9 cellular contexts compared by ENCODE assay signal in the genomic region with DNA sequence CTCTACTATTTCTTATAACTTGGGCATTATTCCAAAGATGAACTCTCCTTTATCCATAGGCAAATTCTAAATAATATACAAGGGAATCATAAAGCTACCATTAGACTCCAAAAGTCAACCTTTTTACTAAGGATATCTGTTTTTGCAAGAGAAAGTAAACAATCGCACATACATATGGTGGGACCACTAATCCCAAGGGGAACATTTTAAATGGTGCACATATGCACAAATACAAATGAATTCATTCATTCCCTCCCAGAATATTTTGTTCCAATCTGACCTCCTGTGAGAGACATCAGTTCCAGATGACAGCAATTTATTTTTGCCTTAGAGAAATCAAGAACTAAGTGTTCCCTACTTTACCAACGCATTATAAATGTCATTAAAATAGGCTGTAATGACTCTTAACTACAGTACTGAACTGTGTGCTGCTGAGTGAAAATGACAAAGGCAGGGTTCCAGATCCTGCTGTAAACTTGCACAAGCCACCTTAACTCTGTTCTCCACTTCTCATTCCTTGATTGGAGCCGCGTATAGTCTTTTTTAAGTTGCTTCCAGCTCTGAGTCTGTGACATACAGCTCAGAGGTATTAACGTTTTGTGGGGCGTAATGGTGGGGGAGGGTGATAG. TPM values are rescaled to one million over a fixed set of nuclear protein-coding genes. Genes with fewer than 3 reads are reported as not detected.
DNase-seq lines count a peak whose midpoint lies in the region; ATAC-seq lines count a peak whose summit lies in the region.
"Had no signal": no experiment of that assay in that cellular context is flagged by ENCODE, and none has a peak within 500 bp of the region (broad histone marks: within the 10 kb centered on the region; RNA-seq: fewer than 3 reads in every experiment).

No MANE protein-coding gene starts in this region.

- H3K4me3 Mint-ChIP-seq in activated CD4-positive, alpha-beta T cell treated with anti-CD3 and anti-CD28 coated beads, Interleukin-2, amount 10 ng/mL, durations not matched to agents 24 days and 14 days, result peak overlapping the region; percentile 95
- H3K4me3 Mint-ChIP-seq in activated naive CD8-positive, alpha-beta T cell, result peak overlapping the region; percentile 99

- no peak for DNase-seq in activated CD4-positive, alpha-beta T cell treated with anti-CD3 and anti-CD28 coated beads, Interleukin-2, amount 10 ng/mL, durations not matched to agents 24 days and 14 days
- DNase-seq in activated CD4-positive, alpha-beta T cell treated with anti-CD3 and anti-CD28 coated beads, Interleukin-2, amount 50 U/mL, for 4 hours, result no peak
- DNase-seq in GM19240 (ENCODE audit: insufficient read length, low spot score), result no peak
- DNase-seq: NCI-H2029 treated with DMSO at 0.1 percent for 48 hours had no signal

- H3K4me3 ChIP-seq in iPS-18a (ENCODE audit: low read length) (peak overlapping the region; percentile 96), thymus (ENCODE audit: low read length) (peak overlapping the region; percentile 100)

- H3K9me3 ChIP-seq in iPS-18a (ENCODE audit: control insufficient read depth, low read depth, low read length), result no peaks in the 10 kb centered on the region
- no peaks in the 10 kb centered on the region for H3K9me3 ChIP-seq in thymus (ENCODE audit: control insufficient read depth)

- peak overlapping the region; percentile 100 for H3K9ac ChIP-seq in iPS-18a (ENCODE audit: low read length)

- no peaks in the 10 kb centered on the region for H3K9me3 Mint-ChIP-seq in activated CD4-positive, alpha-beta T cell treated with anti-CD3 and anti-CD28 coated beads, Interleukin-2, amount 10 ng/mL, durations not matched to agents 24 days and 14 days
- H3K9me3 Mint-ChIP-seq in activated naive CD8-positive, alpha-beta T cell (ENCODE audit: low read depth), result no peaks in the 10 kb centered on the region

- peak overlapping the region; percentile 97 for H3K27ac Mint-ChIP-seq in activated CD4-positive, alpha-beta T cell treated with anti-CD3 and anti-CD28 coated beads, Interleukin-2, amount 10 ng/mL, durations not matched to agents 24 days and 14 days
- H3K27ac Mint-ChIP-seq in activated naive CD8-positive, alpha-beta T cell, result peak overlapping the region; percentile 99

- H3K36me3 ChIP-seq in iPS-18a (ENCODE audit: control insufficient read depth, low read depth, low read length), result peaks cover 25% of the 10 kb centered on the region
- no peaks in the 10 kb centered on the region for H3K36me3 ChIP-seq in thymus (ENCODE audit: control insufficient read depth, insufficient read depth)

- H3K36me3 Mint-ChIP-seq in activated CD4-positive, alpha-beta T cell treated with anti-CD3 and anti-CD28 coated beads, Interleukin-2, amount 10 ng/mL, durations not matched to agents 24 days and 14 days (ENCODE audit: low read depth), result peaks cover 51% of the 10 kb centered on the region
- H3K36me3 Mint-ChIP-seq in activated naive CD8-positive, alpha-beta T cell, result peaks cover 15% of the 10 kb centered on the region

- ATAC-seq in GM19455 (IDR thresholded peaks at IDR 0.05; ENCODE audit: unreplicated experiment) (no peak), HG03457 (IDR thresholded peaks at IDR 0.05; ENCODE audit: unreplicated experiment) (no peak)

- 27% methylated on average over 6 of the region's 6 CpGs for WGBS in thymus

- intact Hi-C loops in activated CD4-positive, alpha-beta T cell treated with anti-CD3 and anti-CD28 coated beads, Interleukin-2, amount 10 ng/mL, durations not matched to agents 24 days and 14 days (cut with micrococcal nuclease), result loop anchor here (5.0 kb wide), 4 partner anchors 35 to 795 kb away; a partner anchor contains a TSS

- H3K27me3 ChIP-seq in iPS-18a (ENCODE audit: control insufficient read depth, insufficient read depth, low read length) (no peaks in the 10 kb centered on the region), thymus (ENCODE audit: control insufficient read depth, insufficient read depth) (no peaks in the 10 kb centered on the region)

- peaks cover 47% of the 10 kb centered on the region for H3K4me1 Mint-ChIP-seq in activated CD4-positive, alpha-beta T cell treated with anti-CD3 and anti-CD28 coated beads, Interleukin-2, amount 10 ng/mL, durations not matched to agents 24 days and 14 days
- H3K4me1 Mint-ChIP-seq in activated naive CD8-positive, alpha-beta T cell (ENCODE audit: low read depth), result peaks cover 55% of the 10 kb centered on the region

- no peaks in the 10 kb centered on the region for H3K27me3 Mint-ChIP-seq in activated CD4-positive, alpha-beta T cell treated with anti-CD3 and anti-CD28 coated beads, Interleukin-2, amount 10 ng/mL, durations not matched to agents 24 days and 14 days
- no peaks in the 10 kb centered on the region for H3K27me3 Mint-ChIP-seq in activated naive CD8-positive, alpha-beta T cell

- H3K27ac ChIP-seq in iPS-18a (ENCODE audit: low read length) (no peak overlapping the region), thymus (ENCODE audit: low read depth) (no peak overlapping the region)

- H3K4me1 ChIP-seq in iPS-18a (ENCODE audit: control insufficient read depth, low read depth, low read length), result peaks cover 15% of the 10 kb centered on the region
- H3K4me1 ChIP-seq in thymus (ENCODE audit: control insufficient read depth, insufficient read depth, low read length), result peaks cover 5% of the 10 kb centered on the region

RNA-seq across cellular contexts. Expression of a gene that starts 2.0 kb away (rescaled TPM):
- 263 and 265 TPM in 2 replicates for total RNA-seq in activated CD4-positive, alpha-beta T cell treated with anti-CD3 and anti-CD28 coated beads, Interleukin-2, amount 10 ng/mL, durations not matched to agents 24 days and 14 days
- polyA plus RNA-seq in thymus, result 98.3 TPM
